In genomic region chr20:50625986-50626677, GRCh38 we compare ENCODE assay signal across 9 cellular contexts.
A peak's percentile ranks its signal among the peaks of the same experiment; 100 is the strongest.
DNase-seq lines count a peak whose midpoint lies in the region; ATAC-seq and TF ChIP-seq lines count a peak whose summit lies in the region.
"Had no signal": no experiment of that assay in that cellular context is flagged by ENCODE, and none has a peak within 500 bp of the region (broad histone marks: within the 10 kb centered on the region; RNA-seq: fewer than 3 reads in every experiment).

No MANE protein-coding gene starts in this region.

- H4K20me1 ChIP-seq in hepatocyte (ENCODE audit: insufficient read depth, poor library complexity, severe bottlenecking) = no peaks in the 10 kb centered on the region
- H4K20me1 ChIP-seq in MM.1S (ENCODE audit: insufficient read depth, low read length) = no peaks in the 10 kb centered on the region

- H3K4me1 Mint-ChIP-seq in activated T-cell treated with anti-CD3 and anti-CD28 coated beads, Interleukin-2, amount 50 U/mL, for 72 hours (ENCODE audit: low read depth) = no peaks in the 10 kb centered on the region
- no peaks in the 10 kb centered on the region for H3K4me1 Mint-ChIP-seq in naive thymus-derived CD4-positive, alpha-beta T cell
- H3K4me1 Mint-ChIP-seq: activated B cell treated with CpG ODN at 0.5 μM for 24 hours had no signal

- H3K9me3 ChIP-seq in hepatocyte (ENCODE audit: low read depth) (no peaks in the 10 kb centered on the region), MM.1S (replicated peaks; ENCODE audit: insufficient read depth, low read length) (no peaks in the 10 kb centered on the region)
- peaks cover 0 to 2% (median 0%) of the 10 kb centered on the region in 3 experiments for H3K9me3 ChIP-seq in naive thymus-derived CD4-positive, alpha-beta T cell (ENCODE audit: control insufficient read depth in 2 of 3, low read length in 3 of 3)

- ATAC-seq in activated T-cell treated with anti-CD3 and anti-CD28 coated beads, Interleukin-2, amount 50 U/mL, for 72 hours (replicated peaks in 1 of 2) = peak in 1 of 2 donors; percentile 33
- no peak for ATAC-seq in stimulated activated naive CD8-positive, alpha-beta T cell treated with anti-CD3 and anti-CD28 coated beads, Interleukin-15, Interleukin-2, amounts not matched to agents 100 U/mL and 50 U/mL, for 24 hours
- no peak for ATAC-seq in GM21526 (IDR thresholded peaks at IDR 0.05; ENCODE audit: low FRiP score, unreplicated experiment)
- ATAC-seq in naive thymus-derived CD4-positive, alpha-beta T cell = no peak

- CTCF ChIA-PET in naive thymus-derived CD4-positive, alpha-beta T cell (lab: Charles Lee) = interaction anchor here (0.5 to 1.2 kb wide), 2 partner anchors 123 to 126 kb away, joined by 4 to 6 read pairs; no protein-coding TSS in a partner anchor

- H2AFZ ChIP-seq in hepatocyte = no peak overlapping the region
- H2AFZ ChIP-seq in MM.1S (ENCODE audit: low read length) = no peak overlapping the region

- peaks cover 0 to 2% of the 10 kb centered on the region in 2 donors for H3K36me3 Mint-ChIP-seq in activated T-cell treated with anti-CD3 and anti-CD28 coated beads, Interleukin-2, amount 50 U/mL, for 72 hours (ENCODE audit: insufficient read depth in 2 of 2)
- no peaks in the 10 kb centered on the region for H3K36me3 Mint-ChIP-seq in naive thymus-derived CD4-positive, alpha-beta T cell

- intact Hi-C loops in naive thymus-derived CD4-positive, alpha-beta T cell (cut with micrococcal nuclease) = no loop called here

- H3K36me3 ChIP-seq in hepatocyte (replicated peaks; ENCODE audit: insufficient read depth, low read depth) = no peaks in the 10 kb centered on the region
- no peaks in the 10 kb centered on the region for H3K36me3 ChIP-seq in MM.1S (replicated peaks; ENCODE audit: insufficient read depth, low read length)
- no peaks in the 10 kb centered on the region for H3K36me3 ChIP-seq in naive thymus-derived CD4-positive, alpha-beta T cell (ENCODE audit: control insufficient read depth in 2 of 3, insufficient read depth in 3 of 3, low read length in 3 of 3)

- no peak overlapping the region for H3K4me3 Mint-ChIP-seq in activated T-cell treated with anti-CD3 and anti-CD28 coated beads, Interleukin-2, amount 50 U/mL, for 72 hours
- no peak overlapping the region for H3K4me3 Mint-ChIP-seq in naive thymus-derived CD4-positive, alpha-beta T cell
- H3K4me3 Mint-ChIP-seq: activated B cell treated with CpG ODN at 0.5 μM for 24 hours had no signal

- no peak overlapping the region for H3K27ac ChIP-seq in hepatocyte
- H3K27ac ChIP-seq in MM.1S (ENCODE audit: low read length) = no peak overlapping the region
- H3K27ac ChIP-seq in naive thymus-derived CD4-positive, alpha-beta T cell (ENCODE audit: low read depth, low read length) = no peak overlapping the region

- no peaks in the 10 kb centered on the region for H3F3A ChIP-seq in MM.1S (ENCODE audit: insufficient read depth, low read length)

- peak; percentile 52 for TF ChIP-seq CTCF in GM12872 (IDR thresholded peaks at IDR 0.05; ENCODE audit: insufficient read depth, low read depth, low read length)
- peak; percentile 59 for TF ChIP-seq CTCF in hepatocyte (IDR thresholded peaks at IDR 0.05; ENCODE audit: poor library complexity)
- no peak for TF ChIP-seq CTCF in MM.1S (IDR thresholded peaks at IDR 0.05; ENCODE audit: low read length)

- no peaks in the 10 kb centered on the region for H3K27me3 ChIP-seq in hepatocyte
- H3K27me3 ChIP-seq in MM.1S (replicated peaks; ENCODE audit: insufficient read depth, low read length) = peaks cover 6% of the 10 kb centered on the region; the same call in 1 of the 2 replicates
- H3K27me3 ChIP-seq in naive thymus-derived CD4-positive, alpha-beta T cell (ENCODE audit: control insufficient read depth in 2 of 2, insufficient read depth in 2 of 2, low read length in 2 of 2) = no peaks in the 10 kb centered on the region

- no peaks in the 10 kb centered on the region for H3K27me3 Mint-ChIP-seq in activated T-cell treated with anti-CD3 and anti-CD28 coated beads, Interleukin-2, amount 50 U/mL, for 72 hours (ENCODE audit: low read depth)
- no peaks in the 10 kb centered on the region for H3K27me3 Mint-ChIP-seq in naive thymus-derived CD4-positive, alpha-beta T cell

- peak; percentile 67 for DNase-seq in NCI-H146 (lab: John Stamatoyannopoulos, UW)
- peak; percentile 35 to 47 for DNase-seq in activated T-cell treated with anti-CD3 and anti-CD28 coated beads, Interleukin-2, amount 50 U/mL, for 72 hours
- peak; percentile 68 for DNase-seq in hepatocyte (ENCODE audit: low spot score)
- peak; percentile 43 for DNase-seq in stimulated activated naive CD8-positive, alpha-beta T cell treated with anti-CD3 and anti-CD28 coated beads, Interleukin-15, Interleukin-2, amounts not matched to agents 100 U/mL and 50 U/mL, for 24 hours
- no peak for DNase-seq in MM.1S
- no peak for DNase-seq in naive thymus-derived CD4-positive, alpha-beta T cell
- DNase-seq: activated B cell treated with CpG ODN at 0.5 μM for 24 hours had no signal

- H3K79me2 ChIP-seq in hepatocyte = no peaks in the 10 kb centered on the region
- no peaks in the 10 kb centered on the region for H3K79me2 ChIP-seq in MM.1S (ENCODE audit: low read length)

- H3K4me1 ChIP-seq in hepatocyte (ENCODE audit: insufficient read depth) (peaks cover 4% of the 10 kb centered on the region), MM.1S (ENCODE audit: low read length) (peaks cover 5% of the 10 kb centered on the region; the same call in 1 of the 2 replicates)
- no peaks in the 10 kb centered on the region for H3K4me1 ChIP-seq in naive thymus-derived CD4-positive, alpha-beta T cell (ENCODE audit: control insufficient read depth in 2 of 2, insufficient read depth in 2 of 2, low read length in 2 of 2)

- POLR2A ChIA-PET in naive thymus-derived CD4-positive, alpha-beta T cell (lab: Charles Lee) = no interaction called here

- H3K4me3 ChIP-seq in hepatocyte (no peak overlapping the region), MM.1S (ENCODE audit: low read length) (no peak overlapping the region)
- H3K4me3 ChIP-seq in naive thymus-derived CD4-positive, alpha-beta T cell (ENCODE audit: low read length) = no peak overlapping the region

- 62% methylated on average over 14 of the region's 15 CpGs for WGBS in hepatocyte (ENCODE audit: low lambda C conversion rate, missing lambda C conversion rate)

- H3K9me3 Mint-ChIP-seq in activated T-cell treated with anti-CD3 and anti-CD28 coated beads, Interleukin-2, amount 50 U/mL, for 72 hours = peaks cover 0 to 4% of the 10 kb centered on the region in 2 donors
- peaks cover 0 to 8% (median 2%) of the 10 kb centered on the region in 11 donors for H3K9me3 Mint-ChIP-seq in naive thymus-derived CD4-positive, alpha-beta T cell

- H3K4me2 ChIP-seq in hepatocyte (no peak overlapping the region), MM.1S (ENCODE audit: low read depth, low read length) (no peak overlapping the region)

- H3K9ac ChIP-seq in MM.1S (ENCODE audit: low read length) = no peak overlapping the region

- H3K27ac Mint-ChIP-seq in activated T-cell treated with anti-CD3 and anti-CD28 coated beads, Interleukin-2, amount 50 U/mL, for 72 hours = no peak overlapping the region
- no peak overlapping the region for H3K27ac Mint-ChIP-seq in naive thymus-derived CD4-positive, alpha-beta T cell
- H3K27ac Mint-ChIP-seq: activated B cell treated with CpG ODN at 0.5 μM for 24 hours had no signal

- H3K9me2 ChIP-seq in hepatocyte (replicated peaks; ENCODE audit: insufficient read depth) (no peaks in the 10 kb centered on the region), MM.1S (replicated peaks; ENCODE audit: insufficient read depth, low read length) (no peaks in the 10 kb centered on the region)

Comparison
In these comparisons a context has a peak if more than half of its experiments do, and no peak if none do; other contexts are left out.
1. DNase-seq: peak in NCI-H146 (single experiment), activated T-cell treated with anti-CD3 and anti-CD28 coated beads, Interleukin-2, amount 50 U/mL, for 72 hours (2 of 2), hepatocyte (single experiment) and stimulated activated naive CD8-positive, alpha-beta T cell treated with anti-CD3 and anti-CD28 coated beads, Interleukin-15, Interleukin-2, amounts not matched to agents 100 U/mL and 50 U/mL, for 24 hours (single experiment); none in MM.1S (single experiment) and naive thymus-derived CD4-positive, alpha-beta T cell (0 of 9).